ENCODE assay signal across 20 cellular contexts in the genomic region with DNA sequence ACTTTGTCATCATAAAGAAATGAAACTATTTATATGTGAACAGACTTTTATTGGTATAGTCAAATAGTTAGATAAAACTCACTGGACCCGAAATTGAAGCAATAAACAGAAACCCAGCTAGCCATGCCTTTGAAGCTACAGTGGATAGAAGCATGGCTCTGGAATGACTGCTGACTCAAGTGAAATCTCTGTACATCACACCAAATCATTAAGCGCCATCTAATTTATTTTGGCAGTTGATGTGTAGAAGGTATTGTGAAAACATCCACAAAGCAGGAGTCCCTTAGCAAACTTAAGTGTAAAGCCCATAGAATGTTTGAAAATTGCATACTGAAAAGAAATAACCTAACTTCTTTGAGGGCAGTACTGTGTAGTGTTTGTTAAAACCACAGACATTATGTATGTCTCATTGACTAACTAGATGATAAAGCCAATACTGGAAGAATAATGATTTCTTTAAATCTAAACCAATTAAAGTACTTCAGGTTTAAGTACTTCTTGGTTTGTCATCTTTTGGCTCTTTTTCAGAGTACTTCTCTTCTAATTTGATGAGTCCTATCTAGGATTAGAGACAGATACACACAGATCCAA. TPM values are rescaled to one million over a fixed set of nuclear protein-coding genes. Genes with fewer than 3 reads are reported as not detected.
DNase-seq lines count a peak whose midpoint lies in the region; ATAC-seq and TF ChIP-seq lines count a peak whose summit lies in the region.
"Had no signal": no experiment of that assay in that cellular context is flagged by ENCODE, and none has a peak within 500 bp of the region (broad histone marks: within the 10 kb centered on the region; RNA-seq: fewer than 3 reads in every experiment).

No MANE protein-coding gene starts in this region.

- H3K4me1 ChIP-seq in CD4-positive, CD25-positive, alpha-beta regulatory T cell (ENCODE audit: control insufficient read depth, insufficient read depth, low read length, poor library complexity, severe bottlenecking): peaks cover 10% of the 10 kb centered on the region
- peaks cover 45% of the 10 kb centered on the region for H3K4me1 ChIP-seq in body of pancreas

- no peaks in the 10 kb centered on the region for H3K27me3 ChIP-seq in CD4-positive, CD25-positive, alpha-beta regulatory T cell (ENCODE audit: control insufficient read depth, insufficient read depth, low read length)
- H3K27me3 ChIP-seq in body of pancreas: no peaks in the 10 kb centered on the region
- H3K27me3 ChIP-seq: ascending aorta, neutrophil had no signal

- peaks cover 39% of the 10 kb centered on the region for H3K36me3 Mint-ChIP-seq in CD4-positive, CD25-positive, alpha-beta regulatory T cell
- H3K36me3 Mint-ChIP-seq in HFFc6 (ENCODE audit: low read depth): peaks cover 28% of the 10 kb centered on the region
- peaks cover 19% of the 10 kb centered on the region for H3K36me3 Mint-ChIP-seq in mesothelial cell of epicardium

- TF ChIP-seq POLR2A in body of pancreas (IDR thresholded peaks at IDR 0.05): no peak

- TF ChIP-seq CTCF in HFFc6 (IDR thresholded peaks at IDR 0.05) (no peak), body of pancreas (IDR thresholded peaks at IDR 0.05) (no peak), mesothelial cell of epicardium (IDR thresholded peaks at IDR 0.05; ENCODE audit: unreplicated experiment) (no peak)

- H3K27me3 Mint-ChIP-seq in CD4-positive, CD25-positive, alpha-beta regulatory T cell: no peaks in the 10 kb centered on the region
- H3K27me3 Mint-ChIP-seq in HFFc6 (ENCODE audit: insufficient read depth): no peaks in the 10 kb centered on the region; the same call in 1 of the 2 replicates
- no peaks in the 10 kb centered on the region for H3K27me3 Mint-ChIP-seq in mesothelial cell of epicardium (ENCODE audit: low read depth)
- H3K27me3 Mint-ChIP-seq: activated CD4-positive, alpha-beta T cell treated with anti-CD3 and anti-CD28 coated beads, Interleukin-2, amount 10 ng/mL, durations not matched to agents 7 days and 5 days had no signal

- H3K27ac ChIP-seq in CD4-positive, CD25-positive, alpha-beta regulatory T cell (ENCODE audit: insufficient read depth, low read length, poor library complexity, severe bottlenecking): no peak overlapping the region
- H3K27ac ChIP-seq in body of pancreas: peak overlapping the region in 3 of 4 donors; percentile 66 to 83 (median 78)

- H3K36me3 ChIP-seq in CD4-positive, CD25-positive, alpha-beta regulatory T cell (ENCODE audit: control insufficient read depth, insufficient read depth, low read length): peaks cover 39% of the 10 kb centered on the region
- peaks cover 0 to 8% of the 10 kb centered on the region in 2 donors for H3K36me3 ChIP-seq in body of pancreas (replicated peaks in 1 of 2; ENCODE audit: insufficient read depth in 1 of 2, low read depth in 2 of 2)

- H3K4me3 Mint-ChIP-seq in CD4-positive, CD25-positive, alpha-beta regulatory T cell: no peak overlapping the region
- 0 out of 2 replicates have a peak overlapping the region, but pooled peaks have one; percentile 83 for H3K4me3 Mint-ChIP-seq in HFFc6
- H3K4me3 Mint-ChIP-seq in mesothelial cell of epicardium: no peak overlapping the region
- H3K4me3 Mint-ChIP-seq: activated CD4-positive, alpha-beta T cell treated with anti-CD3 and anti-CD28 coated beads, Interleukin-2, amount 10 ng/mL, durations not matched to agents 7 days and 5 days; activated T-helper 1 cell treated with anti-CD3 and anti-CD28 coated beads, Interleukin-12 subunit alpha, Interleukin-12 subunit beta, Interleukin-2, Interleukin-4 antibody, amounts not matched to agents 30 ng/mL and 10 ng/mL and 1 ng/mL, durations not matched to agents 14 hours and 24 hours and 36 hours had no signal

- no peaks in the 10 kb centered on the region for H3K9me3 Mint-ChIP-seq in CD4-positive, CD25-positive, alpha-beta regulatory T cell
- H3K9me3 Mint-ChIP-seq in HFFc6: no peaks in the 10 kb centered on the region
- no peaks in the 10 kb centered on the region for H3K9me3 Mint-ChIP-seq in mesothelial cell of epicardium
- H3K9me3 Mint-ChIP-seq: activated CD4-positive, alpha-beta T cell treated with anti-CD3 and anti-CD28 coated beads, Interleukin-2, amount 10 ng/mL, durations not matched to agents 7 days and 5 days; activated T-helper 1 cell treated with anti-CD3 and anti-CD28 coated beads, Interleukin-12 subunit alpha, Interleukin-12 subunit beta, Interleukin-2, Interleukin-4 antibody, amounts not matched to agents 30 ng/mL and 10 ng/mL and 1 ng/mL, durations not matched to agents 14 hours and 24 hours and 36 hours had no signal

- peak overlapping the region; percentile 3 to 55 (median 24) for H3K27ac Mint-ChIP-seq in CD4-positive, CD25-positive, alpha-beta regulatory T cell
- H3K27ac Mint-ChIP-seq in HFFc6: peak overlapping the region; percentile 49
- H3K27ac Mint-ChIP-seq in mesothelial cell of epicardium: peak overlapping the region; percentile 98
- H3K27ac Mint-ChIP-seq: activated CD4-positive, alpha-beta T cell treated with anti-CD3 and anti-CD28 coated beads, Interleukin-2, amount 10 ng/mL, durations not matched to agents 7 days and 5 days had no signal

- H3K4me3 ChIP-seq in CD4-positive, CD25-positive, alpha-beta regulatory T cell (ENCODE audit: low read depth, low read length): no peak overlapping the region
- no peak overlapping the region for H3K4me3 ChIP-seq in body of pancreas
- H3K4me3 ChIP-seq: ascending aorta, lower lobe of right lung had no signal

- no peaks in the 10 kb centered on the region for H3K9me3 ChIP-seq in CD4-positive, CD25-positive, alpha-beta regulatory T cell (ENCODE audit: control insufficient read depth in 2 of 2, low read length in 2 of 2)
- H3K9me3 ChIP-seq in body of pancreas: no peaks in the 10 kb centered on the region
- H3K9me3 ChIP-seq: ascending aorta, lower lobe of right lung, neutrophil had no signal

- no peak for ATAC-seq in CD4-positive, CD25-positive, alpha-beta regulatory T cell (ENCODE audit: low read depth in 2 of 2)
- ATAC-seq in body of pancreas: no peak
- no peak for ATAC-seq in HG03354 (IDR thresholded peaks at IDR 0.05; ENCODE audit: poor library complexity, severe bottlenecking, unreplicated experiment)

- peaks cover 29 to 60% (median 48%) of the 10 kb centered on the region in 4 donors for H3K4me1 Mint-ChIP-seq in CD4-positive, CD25-positive, alpha-beta regulatory T cell
- peaks cover 37% of the 10 kb centered on the region for H3K4me1 Mint-ChIP-seq in HFFc6 (ENCODE audit: low read depth)
- H3K4me1 Mint-ChIP-seq in mesothelial cell of epicardium: peaks cover 39% of the 10 kb centered on the region

- no peak for DNase-seq in CD4-positive, CD25-positive, alpha-beta regulatory T cell
- DNase-seq in HFFc6: no peak
- DNase-seq in body of pancreas: no peak
- DNase-seq in mesothelial cell of epicardium (ENCODE audit: low spot score in 2 of 2, unreplicated experiment in 2 of 2): no peak
- DNase-seq in NCI-H2029 treated with DMSO at 0.1 percent for 48 hours (lab: John Stamatoyannopoulos, UW): no peak
- no peak for DNase-seq in H4 (ENCODE audit: low spot score)
- DNase-seq in NAMALWA (ENCODE audit: low spot score): no peak
- DNase-seq: activated CD4-positive, alpha-beta T cell treated with anti-CD3 and anti-CD28 coated beads, Interleukin-2, amount 10 ng/mL, durations not matched to agents 7 days and 5 days; AML-193; DMS153; lower lobe of right lung; MM.1S; NCI-H2081 treated with DMSO at 0.1 percent for 48 hours; NCI-H82; stimulated activated CD4-positive, alpha-beta T cell treated with anti-CD3 and anti-CD28 coated beads, Interleukin-4, amount 100 ng/mL, for 4 hours; T-helper 2 cell had no signal

- 83 to 87% methylated on average over 2 of the region's 2 CpGs for WGBS in body of pancreas, 2 donors

- intact Hi-C loops in body of pancreas (cut with DNase I): no loop called here

RNA-seq across cellular contexts. Expression of gene FBXL22, which starts 42.8 kb away (rescaled TPM):
- 1.7 TPM for total RNA-seq in CD4-positive, CD25-positive, alpha-beta regulatory T cell
- 1 to 10 TPM in 2 of 4 donors, under 1 TPM in 2; 0.45 to 2.1 (median 1.0) TPM for polyA plus RNA-seq in CD4-positive, CD25-positive, alpha-beta regulatory T cell
- under 1 TPM; 0.20 to 0.57 (median 0.29) TPM for total RNA-seq in HFFc6 (2021; fragmentation: NEBNext Ultra II Directional; extraction: Animal tissue kit (Norgen Biotek cat#: 25700))
- not detected for total RNA-seq in body of pancreas
- total RNA-seq in mesothelial cell of epicardium: 0.20 to 0.63 TPM (median 0.55 TPM) in 3 replicates
- not detected in 2 replicates for total RNA-seq in H4 (2014; rRNA removed; shearing (Covaris generic))

RNA-seq across cellular contexts. Expression of gene USP3, which starts 50.0 kb away (rescaled TPM):
- total RNA-seq in CD4-positive, CD25-positive, alpha-beta regulatory T cell: 223 TPM
- polyA plus RNA-seq in CD4-positive, CD25-positive, alpha-beta regulatory T cell: 10 to 100 TPM; 49.5 to 57.2 (median 55.3) TPM
- 10 to 100 TPM; 16.8 to 26.2 (median 23.1) TPM for total RNA-seq in HFFc6 (2021; fragmentation: NEBNext Ultra II Directional; extraction: Animal tissue kit (Norgen Biotek cat#: 25700))
- 10 to 100 TPM; 48.8 to 50.1 TPM for total RNA-seq in body of pancreas
- 65.7 to 72.7 TPM (median 71.7 TPM) in 3 replicates for total RNA-seq in mesothelial cell of epicardium
- total RNA-seq in H4 (2014; rRNA removed; shearing (Covaris generic)): 31.0 and 48.3 TPM in 2 replicates

Comparison
In these comparisons a context has a peak if more than half of its experiments do, and no peak if none do; other contexts are left out.
1. H3K27ac Mint-ChIP-seq: peak in every context shown above with its lines; median percentile 98 in mesothelial cell of epicardium; 49 in HFFc6; 24 in CD4-positive, CD25-positive, alpha-beta regulatory T cell.